Comparison of ENCODE assay signal across 1 cellular context in genomic region chr1:210434224-210434623, GRCh38.
TF ChIP-seq lines count a peak whose summit lies in the region.

No MANE protein-coding gene starts in this region.

TF ChIP-seq in IMR-90, 13 proteins besides CTCF, POLR2A, EP300 and RAD21 (continued from another document):
- TF ChIP-seq USF2 (IDR thresholded peaks at IDR 0.05; ENCODE audit: low read depth, low read length) (no peak), SMC3 (IDR thresholded peaks at IDR 0.05; ENCODE audit: low read depth, low read length) (no peak), BHLHE40 (IDR thresholded peaks at IDR 0.05; ENCODE audit: low read depth, low read length) (no peak), MAFK (IDR thresholded peaks at IDR 0.05; ENCODE audit: low read depth, low read length) (no peak), RFX5 (IDR thresholded peaks at IDR 0.05; ENCODE audit: low read depth, low read length) (no peak), MAZ (IDR thresholded peaks at IDR 0.05; ENCODE audit: borderline replicate concordance, low read depth, low read length) (no peak), RCOR1 (IDR thresholded peaks at IDR 0.05; ENCODE audit: insufficient replicate concordance, low read length) (no peak)
